ENCODE assay signal across 1 cellular context in the genomic region with DNA sequence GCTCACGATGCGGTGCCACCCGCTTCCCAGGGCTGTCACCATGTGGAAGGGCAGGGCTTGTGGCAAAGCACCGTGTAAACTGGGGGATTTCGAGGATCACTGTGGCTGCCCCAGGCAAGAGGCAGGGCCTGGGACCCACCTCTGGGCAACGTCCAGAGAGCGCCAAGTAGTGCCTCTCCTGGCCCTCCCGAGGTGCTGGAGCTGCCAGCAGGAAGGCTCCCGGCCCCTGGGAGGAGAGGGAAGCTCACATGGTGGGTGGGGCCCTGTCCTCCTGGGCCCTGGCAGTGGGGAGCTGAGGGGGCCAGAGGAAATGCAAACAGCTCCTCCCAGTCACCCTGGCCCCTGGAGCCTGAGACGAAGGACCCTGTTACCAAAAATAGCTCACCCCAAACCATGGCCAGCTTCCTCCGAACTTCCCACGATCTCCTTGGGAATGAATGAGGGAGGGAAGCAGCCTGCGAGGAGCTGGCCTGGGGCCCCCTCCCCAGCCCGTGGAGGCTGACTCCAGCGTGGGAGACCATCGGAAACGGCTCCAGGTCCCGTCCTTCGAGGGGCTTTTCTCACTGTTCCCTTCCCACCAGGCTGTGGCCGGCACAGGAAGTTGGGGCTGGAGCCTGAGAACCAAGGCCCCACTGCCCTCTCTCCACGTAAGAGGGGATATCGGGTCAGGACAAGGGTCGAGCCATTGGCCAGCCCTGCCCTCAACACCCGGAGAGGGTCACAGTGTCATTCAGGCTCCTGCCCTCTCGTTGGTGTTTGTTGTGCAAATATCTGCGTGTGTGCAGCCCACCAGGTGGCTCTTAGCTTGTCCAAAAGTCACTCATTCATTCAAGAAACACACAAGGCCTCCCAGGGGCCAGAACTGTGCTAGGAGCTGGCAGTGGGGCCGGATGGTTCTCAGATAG.
TF ChIP-seq lines count a peak whose summit lies in the region.

No MANE protein-coding gene starts in this region.

TF ChIP-seq in SK-N-SH treated with all-trans-retinoic acid at 6 μM for 48 hours, 23 proteins besides CTCF, POLR2A, EP300 and RAD21 (continued from another document):
- TF ChIP-seq SNAI2 (CRISPR knock-in tag; IDR thresholded peaks at IDR 0.05) (no peak), TSHZ2 (CRISPR knock-in tag; IDR thresholded peaks at IDR 0.05) (no peak), ZNF70 (CRISPR knock-in tag; IDR thresholded peaks at IDR 0.05) (no peak), ZFP3 (CRISPR knock-in tag; IDR thresholded peaks at IDR 0.05) (no peak), ISL1 (CRISPR knock-in tag; IDR thresholded peaks at IDR 0.05) (no peak), CSRNP3 (CRISPR knock-in tag; IDR thresholded peaks at IDR 0.05) (no peak), ZC3H10 (CRISPR knock-in tag; IDR thresholded peaks at IDR 0.05) (no peak), ESRRG (CRISPR knock-in tag; IDR thresholded peaks at IDR 0.05) (no peak), TCF4 (CRISPR knock-in tag; IDR thresholded peaks at IDR 0.05; ENCODE audit: borderline replicate concordance) (no peak), GLIS3 (CRISPR knock-in tag; IDR thresholded peaks at IDR 0.05) (no peak), ZNF565 (CRISPR knock-in tag; conservative IDR thresholded peaks at IDR 0.05; ENCODE audit: low read depth) (no peak)
- TF ChIP-seq, protein P1, sequence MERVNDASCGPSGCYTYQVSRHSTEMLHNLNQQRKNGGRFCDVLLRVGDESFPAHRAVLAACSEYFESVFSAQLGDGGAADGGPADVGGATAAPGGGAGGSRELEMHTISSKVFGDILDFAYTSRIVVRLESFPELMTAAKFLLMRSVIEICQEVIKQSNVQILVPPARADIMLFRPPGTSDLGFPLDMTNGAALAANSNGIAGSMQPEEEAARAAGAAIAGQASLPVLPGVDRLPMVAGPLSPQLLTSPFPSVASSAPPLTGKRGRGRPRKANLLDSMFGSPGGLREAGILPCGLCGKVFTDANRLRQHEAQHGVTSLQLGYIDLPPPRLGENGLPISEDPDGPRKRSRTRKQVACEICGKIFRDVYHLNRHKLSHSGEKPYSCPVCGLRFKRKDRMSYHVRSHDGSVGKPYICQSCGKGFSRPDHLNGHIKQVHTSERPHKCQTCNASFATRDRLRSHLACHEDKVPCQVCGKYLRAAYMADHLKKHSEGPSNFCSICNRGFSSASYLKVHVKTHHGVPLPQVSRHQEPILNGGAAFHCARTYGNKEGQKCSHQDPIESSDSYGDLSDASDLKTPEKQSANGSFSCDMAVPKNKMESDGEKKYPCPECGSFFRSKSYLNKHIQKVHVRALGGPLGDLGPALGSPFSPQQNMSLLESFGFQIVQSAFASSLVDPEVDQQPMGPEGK (CRISPR knock-in tag; IDR thresholded peaks at IDR 0.05; ENCODE audit: borderline replicate concordance), result no peak
- TF ChIP-seq, protein P2, sequence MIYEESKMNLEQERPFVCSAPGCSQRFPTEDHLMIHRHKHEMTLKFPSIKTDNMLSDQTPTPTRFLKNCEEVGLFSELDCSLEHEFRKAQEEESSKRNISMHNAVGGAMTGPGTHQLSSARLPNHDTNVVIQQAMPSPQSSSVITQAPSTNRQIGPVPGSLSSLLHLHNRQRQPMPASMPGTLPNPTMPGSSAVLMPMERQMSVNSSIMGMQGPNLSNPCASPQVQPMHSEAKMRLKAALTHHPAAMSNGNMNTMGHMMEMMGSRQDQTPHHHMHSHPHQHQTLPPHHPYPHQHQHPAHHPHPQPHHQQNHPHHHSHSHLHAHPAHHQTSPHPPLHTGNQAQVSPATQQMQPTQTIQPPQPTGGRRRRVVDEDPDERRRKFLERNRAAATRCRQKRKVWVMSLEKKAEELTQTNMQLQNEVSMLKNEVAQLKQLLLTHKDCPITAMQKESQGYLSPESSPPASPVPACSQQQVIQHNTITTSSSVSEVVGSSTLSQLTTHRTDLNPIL (CRISPR knock-in tag; IDR thresholded peaks at IDR 0.05; ENCODE audit: low read depth), result no peak
TF ChIP-seq in SK-N-SH treated with all-trans-retinoic acid at 6 μM for 48 hours: peak in this region for 0.
